ENCODE assay signal across 7 cellular contexts in the genomic region with DNA sequence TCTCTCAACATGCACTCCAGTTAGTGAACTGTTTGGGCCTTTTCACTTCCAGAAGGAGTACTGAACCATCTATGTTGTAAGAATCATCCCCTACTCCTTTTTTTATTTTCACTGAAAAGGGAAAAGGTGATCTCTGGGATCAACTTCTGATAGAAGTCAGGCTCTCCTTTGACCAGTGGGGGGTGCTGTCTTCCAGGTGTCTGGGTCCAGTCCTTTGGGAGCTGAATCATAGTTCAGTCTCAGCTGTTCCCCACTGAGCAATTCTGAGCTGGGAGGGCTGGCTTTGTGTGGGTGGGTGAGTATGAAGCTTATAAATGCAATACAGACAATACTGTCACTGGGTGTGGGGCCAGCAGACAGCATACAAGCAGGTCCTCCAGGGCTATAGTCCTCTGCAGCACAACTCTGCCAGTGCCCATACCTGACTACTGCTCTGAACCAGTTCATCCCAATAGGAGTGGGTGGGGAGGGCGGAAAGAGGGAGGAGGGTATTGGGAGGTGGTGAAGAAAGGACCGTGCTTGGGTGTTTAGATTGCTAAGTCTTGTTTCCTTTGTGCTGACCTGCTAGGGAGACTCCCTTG. TPM values are rescaled to one million over a fixed set of nuclear protein-coding genes. Genes with fewer than 3 reads are reported as not detected.
DNase-seq lines count a peak whose midpoint lies in the region; ATAC-seq and TF ChIP-seq lines count a peak whose summit lies in the region.

No MANE protein-coding gene starts in this region.

- no peaks in the 10 kb centered on the region for H3K36me3 ChIP-seq in mucosa of descending colon (ENCODE audit: low read depth)

- DNase-seq in GM12864 (ENCODE audit: low read depth) (no peak), LNCaP clone FGC (ENCODE audit: low read depth) (no peak), activated B cell treated with CpG ODN at 0.5 μM for 24 hours (no peak), dedifferentiated amniotic fluid mesenchymal stem cell (ENCODE audit: extremely low spot score) (peak; percentile 84), mucosa of descending colon (peak in 1 of 3 donors; percentile 79), stromal cell of bone marrow (ENCODE audit: low read depth) (peak; percentile 81)

- H3K27ac Mint-ChIP-seq in activated B cell treated with CpG ODN at 0.5 μM for 24 hours, result no peak overlapping the region

- POLR2A ChIA-PET in activated B cell treated with CpG ODN at 0.5 μM for 24 hours (lab: Charles Lee), result no interaction called here

- intact Hi-C loops in activated B cell treated with CpG ODN at 0.5 μM for 24 hours (cut with micrococcal nuclease) (loop anchor here (1.0 to 5.0 kb wide), 3 partner anchors 62 to 331 kb away; partner anchors contain the start of gene SORT1), mucosa of descending colon (cut with DNase I, micrococcal nuclease) (no loop called here)

- no peaks in the 10 kb centered on the region for H3K9me3 ChIP-seq in mucosa of descending colon

- H3K4me3 ChIP-seq in GM12864 (ENCODE audit: low read depth, low read length), result no peak overlapping the region
- H3K4me3 ChIP-seq in LNCaP clone FGC (ENCODE audit: low read depth, low read length), result no peak overlapping the region
- H3K4me3 ChIP-seq in mucosa of descending colon, result no peak overlapping the region

- peak; percentile 69 for ATAC-seq in activated B cell treated with CpG ODN at 0.5 μM for 24 hours (ENCODE audit: low read depth)
- peak; percentile 80 for ATAC-seq in mucosa of descending colon
- no peak for ATAC-seq in GM21381 (IDR thresholded peaks at IDR 0.05; ENCODE audit: unreplicated experiment)

- no peak overlapping the region for H3K4me3 Mint-ChIP-seq in activated B cell treated with CpG ODN at 0.5 μM for 24 hours

- H3K36me3 Mint-ChIP-seq in activated B cell treated with CpG ODN at 0.5 μM for 24 hours (ENCODE audit: low read depth), result no peaks in the 10 kb centered on the region

- peak; percentile 71 for TF ChIP-seq CTCF in GM12864 (IDR thresholded peaks at IDR 0.05; ENCODE audit: low read depth, low read length, missing control alignments)
- peak; percentile 21; the same call in 1 of the 2 replicates for TF ChIP-seq CTCF in LNCaP clone FGC (IDR thresholded peaks at IDR 0.05; ENCODE audit: control insufficient read depth, extremely low read depth, insufficient read depth)
- no peak for TF ChIP-seq CTCF in activated B cell treated with CpG ODN at 0.5 μM for 24 hours (IDR thresholded peaks at IDR 0.05)
- peak; percentile 22 for TF ChIP-seq CTCF in mucosa of descending colon (IDR thresholded peaks at IDR 0.05)

- no peaks in the 10 kb centered on the region for H3K4me1 ChIP-seq in mucosa of descending colon (ENCODE audit: low read depth)

- CTCF ChIA-PET in activated B cell treated with CpG ODN at 0.5 μM for 24 hours (lab: Charles Lee), result interaction anchor here (0.7 to 1.1 kb wide), 5 partner anchors 10 to 330 kb away, joined by 3 to 12 read pairs (median 3); partner anchors contain the start of gene SORT1

- H3K4me1 Mint-ChIP-seq in activated B cell treated with CpG ODN at 0.5 μM for 24 hours, result peaks cover 9% of the 10 kb centered on the region

- H3K9me3 Mint-ChIP-seq in activated B cell treated with CpG ODN at 0.5 μM for 24 hours, result no peaks in the 10 kb centered on the region

- H3K27me3 Mint-ChIP-seq in activated B cell treated with CpG ODN at 0.5 μM for 24 hours, result no peaks in the 10 kb centered on the region

RNA-seq across cellular contexts. Expression of gene SARS1, which starts 12.5 kb away (rescaled TPM):
- total RNA-seq in activated B cell treated with CpG ODN at 0.5 μM for 24 hours (182 and 188 TPM in 2 replicates), mucosa of descending colon (100 to 1,000 TPM; 124 to 143 (median 125) TPM)

RNA-seq across cellular contexts. Expression of gene CELSR2, which starts 48.1 kb away (rescaled TPM):
- total RNA-seq in activated B cell treated with CpG ODN at 0.5 μM for 24 hours, result 0.81 and 1.1 TPM in 2 replicates
- 10 to 100 TPM in 1 of 3 donors, 1 to 10 TPM in 2; 2.8 to 14.7 (median 3.2) TPM for total RNA-seq in mucosa of descending colon

Comparison
In these comparisons a context has a peak if more than half of its experiments do, and no peak if none do; other contexts are left out.
1. DNase-seq: peak in dedifferentiated amniotic fluid mesenchymal stem cell (single experiment) and stromal cell of bone marrow (single experiment); none in GM12864 (single experiment), LNCaP clone FGC (single experiment) and activated B cell treated with CpG ODN at 0.5 μM for 24 hours (single experiment).